9 cellular contexts compared by ENCODE assay signal in the genomic region with DNA sequence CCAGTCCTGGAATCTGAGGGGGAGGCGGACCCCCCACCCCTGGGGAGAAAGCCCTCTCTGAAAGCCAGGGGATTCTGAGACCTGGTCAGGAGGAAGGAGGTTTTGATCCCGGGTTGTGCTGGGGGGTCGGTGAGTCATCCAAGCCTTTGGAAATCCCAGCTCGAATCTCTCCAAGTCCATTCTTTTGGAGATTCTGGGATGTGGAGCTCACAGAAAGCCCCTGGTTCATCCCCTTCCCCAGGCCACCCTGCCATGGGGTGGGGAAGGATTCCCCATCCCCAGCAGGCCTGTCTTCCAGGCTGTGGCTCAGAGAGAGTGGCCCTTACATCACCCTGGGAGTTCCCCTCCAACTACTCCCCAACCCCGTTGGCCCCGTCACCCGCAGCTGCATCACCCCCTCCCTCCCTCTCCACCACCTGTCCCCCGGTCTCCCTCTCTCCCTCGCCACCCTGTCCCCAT.
DNase-seq lines count a peak whose midpoint lies in the region; ATAC-seq and TF ChIP-seq lines count a peak whose summit lies in the region.
"Had no signal": no experiment of that assay in that cellular context is flagged by ENCODE, and none has a peak within 500 bp of the region (broad histone marks: within the 10 kb centered on the region; RNA-seq: fewer than 3 reads in every experiment).

No MANE protein-coding gene starts in this region.

- TF ChIP-seq CTCF in fibroblast of mammary gland (conservative IDR thresholded peaks at IDR 0.05; ENCODE audit: control insufficient read depth, insufficient read depth, low read depth, low read length) = no peak

- peak; percentile 60 for DNase-seq in AG08396 (ENCODE audit: low spot score)
- peak; percentile 64 for DNase-seq in GM19240 (ENCODE audit: insufficient read length, low spot score)
- peak; percentile 21 for DNase-seq in NCI-H1694 (lab: John Stamatoyannopoulos, UW)
- DNase-seq in fibroblast of mammary gland (ENCODE audit: low read depth) = peak; percentile 54
- no peak for DNase-seq in iPS-NIHi7 (ENCODE audit: extremely low spot score)
- no peak for DNase-seq in hypothalamus (lab: John Stamatoyannopoulos, UW)
- DNase-seq in activated effector memory CD4-positive, alpha-beta T cell treated with anti-CD3 and anti-CD28 coated beads, Interleukin-2, amount 50 U/mL, for 16 hours = no peak

- no peak overlapping the region for H3K4me3 ChIP-seq in fibroblast of mammary gland (ENCODE audit: control insufficient read depth, low read depth, low read length)

- no peak for ATAC-seq in HG03565 (IDR thresholded peaks at IDR 0.05; ENCODE audit: unreplicated experiment)
- ATAC-seq: left colon had no signal

Comparison
In these comparisons a context has a peak if more than half of its experiments do, and no peak if none do; other contexts are left out.
1. DNase-seq: peak in AG08396 (single experiment), GM19240 (single experiment), NCI-H1694 (single experiment) and fibroblast of mammary gland (single experiment); none in iPS-NIHi7 (single experiment), hypothalamus (0 of 51) and activated effector memory CD4-positive, alpha-beta T cell treated with anti-CD3 and anti-CD28 coated beads, Interleukin-2, amount 50 U/mL, for 16 hours (single experiment).